Comparison of ENCODE assay signal across 19 cellular contexts in the genomic region with DNA sequence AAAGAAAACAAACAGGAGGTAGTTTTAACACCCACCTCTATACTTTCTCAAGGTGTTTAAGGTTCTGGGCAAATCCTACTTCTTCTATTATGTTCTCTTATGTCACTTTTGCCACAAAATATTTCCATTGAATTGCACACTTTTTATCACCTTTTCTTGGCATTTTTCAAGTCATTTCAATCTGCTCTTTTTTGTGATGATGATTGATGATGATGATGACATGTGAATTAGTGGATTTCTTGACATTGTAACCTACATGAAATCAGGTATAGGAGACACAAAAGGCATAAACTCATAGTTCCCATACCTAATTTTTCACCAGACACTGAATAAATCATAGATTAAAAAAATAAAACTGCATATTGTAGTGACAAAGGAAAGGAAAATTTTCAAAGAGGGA. TPM values are rescaled to one million over a fixed set of nuclear protein-coding genes. Genes with fewer than 3 reads are reported as not detected.
DNase-seq lines count a peak whose midpoint lies in the region; ATAC-seq, FAIRE-seq and TF ChIP-seq lines count a peak whose summit lies in the region.
"Had no signal": no experiment of that assay in that cellular context is flagged by ENCODE, and none has a peak within 500 bp of the region (broad histone marks: within the 10 kb centered on the region; RNA-seq: fewer than 3 reads in every experiment).

No MANE protein-coding gene starts in this region.

- no peak overlapping the region for H2AFZ ChIP-seq in DND-41 (ENCODE audit: low read depth, low read length)

- TF ChIP-seq CTCF in DND-41 (IDR thresholded peaks at IDR 0.05; ENCODE audit: borderline replicate concordance, extremely low read depth, low read length, poor library complexity, severe bottlenecking), result no peak

- peak overlapping the region; percentile 6; the same call in 1 of the 2 replicates for H3K4me2 ChIP-seq in DND-41 (ENCODE audit: insufficient read depth, low read length)

- CTCF ChIA-PET in activated CD8-positive, alpha-beta T cell treated with anti-CD3 and anti-CD28 coated beads, Interleukin-2, amount 10 ng/mL, durations not matched to agents 7 days and 5 days (lab: Charles Lee), result interaction anchor here (1.3 to 1.6 kb wide), 2 partner anchors 21 to 23 kb away, joined by 4 to 7 read pairs; no protein-coding TSS in a partner anchor

- no peaks in the 10 kb centered on the region for H3K9me3 Mint-ChIP-seq in CD4-positive, CD25-positive, alpha-beta regulatory T cell
- H3K9me3 Mint-ChIP-seq in activated CD8-positive, alpha-beta T cell treated with anti-CD3 and anti-CD28 coated beads, Interleukin-2, amount 10 ng/mL, durations not matched to agents 7 days and 5 days (ENCODE audit: insufficient read depth), result no peaks in the 10 kb centered on the region
- H3K9me3 Mint-ChIP-seq in memory B cell, result no peaks in the 10 kb centered on the region
- H3K9me3 Mint-ChIP-seq: brain had no signal

- H3K4me3 ChIP-seq in CD4-positive, CD25-positive, alpha-beta regulatory T cell (ENCODE audit: low read depth, low read length), result peak overlapping the region; percentile 100
- H3K4me3 ChIP-seq in DND-41 (ENCODE audit: low read depth in 1 of 2, low read length in 2 of 2), result no peak overlapping the region
- H3K4me3 ChIP-seq: gastrocnemius medialis had no signal

- H3K4me3 Mint-ChIP-seq in CD4-positive, CD25-positive, alpha-beta regulatory T cell, result peak overlapping the region; percentile 92 to 99 (median 95)
- H3K4me3 Mint-ChIP-seq in activated CD8-positive, alpha-beta T cell treated with anti-CD3 and anti-CD28 coated beads, Interleukin-2, amount 10 ng/mL, durations not matched to agents 7 days and 5 days, result peak overlapping the region; percentile 83
- peak overlapping the region; percentile 90 for H3K4me3 Mint-ChIP-seq in memory B cell
- H3K4me3 Mint-ChIP-seq: brain, H9 had no signal

- POLR2A ChIA-PET in activated CD8-positive, alpha-beta T cell treated with anti-CD3 and anti-CD28 coated beads, Interleukin-2, amount 10 ng/mL, durations not matched to agents 7 days and 5 days (lab: Charles Lee), result interaction anchor here (1.5 to 2.0 kb wide), 5 partner anchors 8 to 39 kb away, joined by 3 to 11 read pairs (median 8); no protein-coding TSS in a partner anchor

- FAIRE-seq in frontal cortex (lab: Jason Lieb, UNC), result no peak

- peaks cover 46% of the 10 kb centered on the region for H3K36me3 Mint-ChIP-seq in CD4-positive, CD25-positive, alpha-beta regulatory T cell
- H3K36me3 Mint-ChIP-seq in activated CD8-positive, alpha-beta T cell treated with anti-CD3 and anti-CD28 coated beads, Interleukin-2, amount 10 ng/mL, durations not matched to agents 7 days and 5 days (ENCODE audit: low read depth), result peaks cover 70% of the 10 kb centered on the region
- H3K36me3 Mint-ChIP-seq in memory B cell, result peaks cover 30% of the 10 kb centered on the region
- H3K36me3 Mint-ChIP-seq: brain had no signal

- no peaks in the 10 kb centered on the region for H3K27me3 ChIP-seq in CD4-positive, CD25-positive, alpha-beta regulatory T cell (ENCODE audit: control insufficient read depth, insufficient read depth, low read length)
- no peaks in the 10 kb centered on the region for H3K27me3 ChIP-seq in DND-41 (ENCODE audit: insufficient read depth, low read length, poor library complexity)
- H3K27me3 ChIP-seq: gastrocnemius medialis, transverse colon had no signal

- no peak for ATAC-seq in CD4-positive, CD25-positive, alpha-beta regulatory T cell (ENCODE audit: low read depth in 2 of 2)
- no peak for ATAC-seq in DND-41 (ENCODE audit: insufficient read depth, low read depth)
- ATAC-seq in activated CD8-positive, alpha-beta T cell treated with anti-CD3 and anti-CD28 coated beads, Interleukin-2, amount 10 ng/mL, durations not matched to agents 7 days and 5 days, result no peak
- no peak for ATAC-seq in memory B cell (ENCODE audit: low read depth)
- no peak for ATAC-seq in GM21786 (IDR thresholded peaks at IDR 0.05; ENCODE audit: unreplicated experiment)
- ATAC-seq: gastrocnemius medialis had no signal

- H3K4me1 Mint-ChIP-seq in CD4-positive, CD25-positive, alpha-beta regulatory T cell, result peaks cover 12 to 28% (median 23%) of the 10 kb centered on the region in 4 donors
- peaks cover 36% of the 10 kb centered on the region for H3K4me1 Mint-ChIP-seq in activated CD8-positive, alpha-beta T cell treated with anti-CD3 and anti-CD28 coated beads, Interleukin-2, amount 10 ng/mL, durations not matched to agents 7 days and 5 days (ENCODE audit: low read depth)
- H3K4me1 Mint-ChIP-seq in memory B cell, result peaks cover 37% of the 10 kb centered on the region
- H3K4me1 Mint-ChIP-seq: brain had no signal

- peaks cover 37% of the 10 kb centered on the region for H3K36me3 ChIP-seq in CD4-positive, CD25-positive, alpha-beta regulatory T cell (ENCODE audit: control insufficient read depth, insufficient read depth, low read length)
- H3K36me3 ChIP-seq in DND-41 (ENCODE audit: insufficient read depth, low read length), result 0 out of 2 replicates have a peak, but pooled peaks cover 4% of the 10 kb centered on the region
- H3K36me3 ChIP-seq: gastrocnemius medialis, transverse colon had no signal

- H3K79me2 ChIP-seq in DND-41 (ENCODE audit: insufficient read depth, low read length), result peaks cover 84% of the 10 kb centered on the region

- H3K27ac Mint-ChIP-seq in CD4-positive, CD25-positive, alpha-beta regulatory T cell, result peak overlapping the region; percentile 81 to 98 (median 95)
- H3K27ac Mint-ChIP-seq in activated CD8-positive, alpha-beta T cell treated with anti-CD3 and anti-CD28 coated beads, Interleukin-2, amount 10 ng/mL, durations not matched to agents 7 days and 5 days, result peak overlapping the region; percentile 86
- H3K27ac Mint-ChIP-seq in memory B cell, result peak overlapping the region; percentile 80
- H3K27ac Mint-ChIP-seq: brain had no signal

- H3K27me3 Mint-ChIP-seq in CD4-positive, CD25-positive, alpha-beta regulatory T cell, result no peaks in the 10 kb centered on the region
- no peaks in the 10 kb centered on the region for H3K27me3 Mint-ChIP-seq in activated CD8-positive, alpha-beta T cell treated with anti-CD3 and anti-CD28 coated beads, Interleukin-2, amount 10 ng/mL, durations not matched to agents 7 days and 5 days (ENCODE audit: low read depth)
- no peaks in the 10 kb centered on the region for H3K27me3 Mint-ChIP-seq in memory B cell
- H3K27me3 Mint-ChIP-seq: brain had no signal

- peak overlapping the region; percentile 97 for H3K27ac ChIP-seq in CD4-positive, CD25-positive, alpha-beta regulatory T cell (ENCODE audit: insufficient read depth, low read length, poor library complexity, severe bottlenecking)
- H3K27ac ChIP-seq in DND-41 (ENCODE audit: low read length), result no peak overlapping the region
- H3K27ac ChIP-seq: epithelial cell of prostate, gastrocnemius medialis had no signal

- H3K4me1 ChIP-seq in CD4-positive, CD25-positive, alpha-beta regulatory T cell (ENCODE audit: control insufficient read depth, insufficient read depth, low read length, poor library complexity, severe bottlenecking), result peaks cover 70% of the 10 kb centered on the region
- H3K4me1 ChIP-seq in DND-41 (ENCODE audit: insufficient read depth, low read length), result peaks cover 53% of the 10 kb centered on the region
- H3K4me1 ChIP-seq: gastrocnemius medialis, transverse colon had no signal

- no peaks in the 10 kb centered on the region for H4K20me1 ChIP-seq in DND-41 (ENCODE audit: insufficient read depth, low read length)

- DNase-seq in CD4-positive, CD25-positive, alpha-beta regulatory T cell, result no peak
- DNase-seq in DND-41 (no peak), memory B cell (ENCODE audit: low spot score in 2 of 2) (no peak), NCI-H526 (lab: John Stamatoyannopoulos, UW) (no peak), frontal cortex (ENCODE audit: low spot score in 2 of 2) (no peak)
- no peak for DNase-seq in activated CD8-positive, alpha-beta T cell treated with anti-CD3 and anti-CD28 coated beads, Interleukin-2, amount 10 ng/mL, durations not matched to agents 7 days and 5 days
- DNase-seq in stimulated activated CD4-positive, alpha-beta T cell treated with anti-CD3 and anti-CD28 coated beads, Interleukin-12 subunit alpha, Interleukin-12 subunit beta, amount 100 ng/mL, for 4 hours, result no peak
- DNase-seq: activated CD4-positive, alpha-beta T cell treated with anti-CD3 and anti-CD28 coated beads for 1 hour; gastrocnemius medialis; H9; IMR-90; NCI-H2081 treated with DMSO at 0.1 percent for 48 hours; NCI-H526 treated with DMSO at 0.1 percent for 48 hours; OCI-M1; posterior cingulate gyrus; transverse colon had no signal

- no peak overlapping the region for H3K9ac ChIP-seq in DND-41 (ENCODE audit: low read depth, low read length)

- no peaks in the 10 kb centered on the region for H3K9me3 ChIP-seq in CD4-positive, CD25-positive, alpha-beta regulatory T cell (ENCODE audit: control insufficient read depth in 2 of 2, low read length in 2 of 2)
- no peaks in the 10 kb centered on the region for H3K9me3 ChIP-seq in DND-41 (ENCODE audit: insufficient read depth, low read length, severe bottlenecking)
- H3K9me3 ChIP-seq: gastrocnemius medialis, transverse colon had no signal

RNA-seq across cellular contexts. Expression of a gene that starts 4.2 kb away (rescaled TPM):
- 946 TPM for total RNA-seq in CD4-positive, CD25-positive, alpha-beta regulatory T cell
- 1,000 to 10,000 TPM; 1,055 to 1,099 (median 1,073) TPM for polyA plus RNA-seq in CD4-positive, CD25-positive, alpha-beta regulatory T cell
- 100 to 1,000 TPM; 604 to 619 TPM for total RNA-seq in activated CD8-positive, alpha-beta T cell treated with anti-CD3 and anti-CD28 coated beads, Interleukin-2, amount 10 ng/mL, durations not matched to agents 7 days and 5 days
- 2.9 TPM for total RNA-seq in frontal cortex
- total RNA-seq: H9, IMR-90 had no signal
- polyA plus RNA-seq: IMR-90 had no signal

Comparison
In these comparisons a context has a peak if more than half of its experiments do, and no peak if none do; other contexts are left out.
1. RNA of a gene that starts 4.2 kb away (total RNA-seq): 946 TPM in CD4-positive, CD25-positive, alpha-beta regulatory T cell (single experiment) and 604 to 619 TPM in activated CD8-positive, alpha-beta T cell treated with anti-CD3 and anti-CD28 coated beads, Interleukin-2, amount 10 ng/mL, durations not matched to agents 7 days and 5 days; 2.9 TPM in frontal cortex (single experiment); every median in the first group is over 100 times any median in the second.
2. Peak in every context shown above with its lines, with median percentiles within 50 percentile points of each other: H3K27ac Mint-ChIP-seq and H3K4me3 Mint-ChIP-seq.